In the genomic region with DNA sequence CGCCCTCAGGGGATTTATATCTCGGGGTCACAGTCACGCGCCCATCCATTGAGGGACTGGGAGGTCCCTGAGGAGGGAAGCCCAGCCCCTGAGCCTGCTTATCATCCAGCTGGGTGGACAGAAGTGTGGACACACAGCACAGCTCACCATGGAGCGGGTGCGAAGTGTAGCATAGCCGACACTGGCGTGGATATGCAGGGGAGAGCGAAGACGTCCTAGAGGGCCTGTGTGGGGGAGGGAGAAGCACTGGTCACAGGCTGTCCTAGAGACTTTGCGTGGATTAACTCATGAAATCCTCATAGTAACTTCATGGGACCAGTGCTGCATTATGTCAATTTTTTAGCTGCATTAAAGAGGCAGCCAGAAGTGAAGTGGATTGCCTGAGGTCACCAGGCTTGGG, we compare ENCODE assay signal across 1 cellular context.
TF ChIP-seq lines count a peak whose summit lies in the region.

No MANE protein-coding gene starts in this region.

TF ChIP-seq in HepG2, 621 proteins besides CTCF, POLR2A, EP300 and RAD21:
- TF ChIP-seq, protein P1, sequence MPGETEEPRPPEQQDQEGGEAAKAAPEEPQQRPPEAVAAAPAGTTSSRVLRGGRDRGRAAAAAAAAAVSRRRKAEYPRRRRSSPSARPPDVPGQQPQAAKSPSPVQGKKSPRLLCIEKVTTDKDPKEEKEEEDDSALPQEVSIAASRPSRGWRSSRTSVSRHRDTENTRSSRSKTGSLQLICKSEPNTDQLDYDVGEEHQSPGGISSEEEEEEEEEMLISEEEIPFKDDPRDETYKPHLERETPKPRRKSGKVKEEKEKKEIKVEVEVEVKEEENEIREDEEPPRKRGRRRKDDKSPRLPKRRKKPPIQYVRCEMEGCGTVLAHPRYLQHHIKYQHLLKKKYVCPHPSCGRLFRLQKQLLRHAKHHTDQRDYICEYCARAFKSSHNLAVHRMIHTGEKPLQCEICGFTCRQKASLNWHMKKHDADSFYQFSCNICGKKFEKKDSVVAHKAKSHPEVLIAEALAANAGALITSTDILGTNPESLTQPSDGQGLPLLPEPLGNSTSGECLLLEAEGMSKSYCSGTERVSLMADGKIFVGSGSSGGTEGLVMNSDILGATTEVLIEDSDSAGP (CRISPR knock-in tag; IDR thresholded peaks at IDR 0.05; ENCODE audit: borderline replicate concordance): 0 out of 2 replicates have a peak, but pooled peaks have one; percentile 2
- TF ChIP-seq ZNF501 (CRISPR knock-in tag; IDR thresholded peaks at IDR 0.05) (0 out of 2 replicates have a peak, but pooled peaks have one; percentile 2), GABPB1 (CRISPR knock-in tag; IDR thresholded peaks at IDR 0.05) (no peak)
